In genomic region chr11:125410091-125410490, GRCh38 we compare ENCODE assay signal across 1 cellular context.
TF ChIP-seq lines count a peak whose summit lies in the region.

No MANE protein-coding gene starts in this region.

TF ChIP-seq in HEK293, 187 proteins besides CTCF, POLR2A, EP300 and RAD21 (continued from another document):
- TF ChIP-seq ZFHX2 (tag by site-specific recombination; conservative IDR thresholded peaks at IDR 0.05) (no peak), RBAK (tag by site-specific recombination; IDR thresholded peaks at IDR 0.05) (no peak), ZNF596 (tag by site-specific recombination; IDR thresholded peaks at IDR 0.05) (no peak), PRDM10 (tag by site-specific recombination; IDR thresholded peaks at IDR 0.05) (peak; percentile 38), GLIS1 (tag by site-specific recombination; IDR thresholded peaks at IDR 0.05) (peak; percentile 76), ZNF521 (tag by site-specific recombination; IDR thresholded peaks at IDR 0.05) (no peak), GLI4 (tag by site-specific recombination; IDR thresholded peaks at IDR 0.05) (no peak), PRDM1 (tag by site-specific recombination; IDR thresholded peaks at IDR 0.05) (no peak), ZNF660 (tag by site-specific recombination; IDR thresholded peaks at IDR 0.05) (no peak), IKZF3 (tag by site-specific recombination; IDR thresholded peaks at IDR 0.05) (0 out of 2 replicates have a peak, but pooled peaks have one; percentile 13), ZNF48 (tag by site-specific recombination; IDR thresholded peaks at IDR 0.05) (no peak), PATZ1 (tag by site-specific recombination; IDR thresholded peaks at IDR 0.05) (peak; percentile 47; the same call in 1 of the 2 replicates), GLI2 (tag by site-specific recombination; IDR thresholded peaks at IDR 0.05; ENCODE audit: borderline replicate concordance, low read depth) (no peak), GFI1B (tag by site-specific recombination; IDR thresholded peaks at IDR 0.05) (no peak)
